9 cellular contexts compared by ENCODE assay signal in genomic region chr1:199226163-199226562, GRCh38.
DNase-seq lines count a peak whose midpoint lies in the region; ATAC-seq and TF ChIP-seq lines count a peak whose summit lies in the region.
"Had no signal": no experiment of that assay in that cellular context is flagged by ENCODE, and none has a peak within 500 bp of the region (broad histone marks: within the 10 kb centered on the region; RNA-seq: fewer than 3 reads in every experiment).

No MANE protein-coding gene starts in this region.

- H3K27me3 Mint-ChIP-seq in glutamatergic neuron (ENCODE audit: unreplicated experiment): no peaks in the 10 kb centered on the region

- H3K27ac Mint-ChIP-seq in glutamatergic neuron (ENCODE audit: unreplicated experiment): no peak overlapping the region

- H3K36me3 ChIP-seq in Karpas-422 (ENCODE audit: insufficient read depth, low read length): no peaks in the 10 kb centered on the region
- H3K36me3 ChIP-seq: BLaER1 treated with 17β-estradiol and CSF1 and Interleukin-3, amounts not matched to agents 10 nM and 100 nM had no signal

- H3K9me2 ChIP-seq in Karpas-422 (replicated peaks; ENCODE audit: insufficient read depth, low read length): no peaks in the 10 kb centered on the region

- no peak overlapping the region for H2AFZ ChIP-seq in Karpas-422 (ENCODE audit: low read length)

- H3K79me2 ChIP-seq in Karpas-422 (ENCODE audit: low read length): no peaks in the 10 kb centered on the region

- H3K4me3 Mint-ChIP-seq in glutamatergic neuron (ENCODE audit: unreplicated experiment): no peak overlapping the region

- TF ChIP-seq CTCF in GM20000 (IDR thresholded peaks at IDR 0.05; ENCODE audit: extremely low read depth, missing control alignments): no peak
- TF ChIP-seq CTCF in choroid plexus epithelial cell (conservative IDR thresholded peaks at IDR 0.05; ENCODE audit: low read depth, low read length): no peak
- no peak for TF ChIP-seq CTCF in glutamatergic neuron (IDR thresholded peaks at IDR 0.05; ENCODE audit: partially characterized antibody, unreplicated experiment)

- no peak overlapping the region for H3K27ac ChIP-seq in Karpas-422 (ENCODE audit: low read length)
- H3K27ac ChIP-seq: BLaER1 treated with 17β-estradiol and CSF1 and Interleukin-3, amounts not matched to agents 10 nM and 100 nM had no signal

- H4K20me1 ChIP-seq in Karpas-422 (ENCODE audit: insufficient read depth, low read depth, low read length): no peaks in the 10 kb centered on the region
- H4K20me1 ChIP-seq: BLaER1 treated with 17β-estradiol and CSF1 and Interleukin-3, amounts not matched to agents 10 nM and 100 nM had no signal

- peak; percentile 81 for DNase-seq in A172 (ENCODE audit: low spot score)
- peak; percentile 24 for DNase-seq in GM20000 (ENCODE audit: low spot score)
- DNase-seq in NCI-H226: peak; percentile 64
- peak; percentile 59 for DNase-seq in choroid plexus epithelial cell (ENCODE audit: low read depth)
- no peak for DNase-seq in sciatic nerve (ENCODE audit: low spot score)
- DNase-seq in UCSD-AML1 (lab: John Stamatoyannopoulos, UW; ENCODE audit: unreplicated experiment): no peak
- DNase-seq in glutamatergic neuron: no peak
- no peak for DNase-seq in Karpas-422

- no peak for ATAC-seq in sciatic nerve

- H3K9me3 Mint-ChIP-seq in glutamatergic neuron (ENCODE audit: unreplicated experiment): peaks cover 2% of the 10 kb centered on the region

- H3K4me1 Mint-ChIP-seq in glutamatergic neuron (ENCODE audit: low read depth, unreplicated experiment): peaks cover 3% of the 10 kb centered on the region

- H3K4me1 ChIP-seq in Karpas-422 (ENCODE audit: low read length): peaks cover 11% of the 10 kb centered on the region

- H3K4me3 ChIP-seq in choroid plexus epithelial cell (ENCODE audit: low read depth, low read length): no peak overlapping the region
- no peak overlapping the region for H3K4me3 ChIP-seq in Karpas-422 (ENCODE audit: low read length)
- H3K4me3 ChIP-seq: BLaER1 treated with 17β-estradiol and CSF1 and Interleukin-3, amounts not matched to agents 10 nM and 100 nM had no signal

- intact Hi-C loops in sciatic nerve (cut with DNase I): no loop called here

- no peak overlapping the region for H3K9ac ChIP-seq in Karpas-422 (ENCODE audit: low read length)
- H3K9ac ChIP-seq: BLaER1 treated with 17β-estradiol and CSF1 and Interleukin-3, amounts not matched to agents 10 nM and 100 nM had no signal

- H3K27me3 ChIP-seq in Karpas-422 (ENCODE audit: low read length): no peaks in the 10 kb centered on the region
- H3K27me3 ChIP-seq: BLaER1 treated with 17β-estradiol and CSF1 and Interleukin-3, amounts not matched to agents 10 nM and 100 nM had no signal

- H3K9me3 ChIP-seq in Karpas-422 (ENCODE audit: low read length): no peaks in the 10 kb centered on the region

- no peaks in the 10 kb centered on the region for H3K36me3 Mint-ChIP-seq in glutamatergic neuron (ENCODE audit: unreplicated experiment)

- no peak overlapping the region for H3K4me2 ChIP-seq in Karpas-422 (ENCODE audit: low read depth, low read length, poor library complexity, severe bottlenecking)

Comparison
In these comparisons a context has a peak if more than half of its experiments do, and no peak if none do; other contexts are left out.
1. DNase-seq: peak in A172 (single experiment), GM20000 (single experiment), NCI-H226 (single experiment) and choroid plexus epithelial cell (single experiment); none in sciatic nerve (single experiment), UCSD-AML1 (single experiment), glutamatergic neuron (single experiment) and Karpas-422 (single experiment).